ENCODE assay signal across 8 cellular contexts in the genomic region with DNA sequence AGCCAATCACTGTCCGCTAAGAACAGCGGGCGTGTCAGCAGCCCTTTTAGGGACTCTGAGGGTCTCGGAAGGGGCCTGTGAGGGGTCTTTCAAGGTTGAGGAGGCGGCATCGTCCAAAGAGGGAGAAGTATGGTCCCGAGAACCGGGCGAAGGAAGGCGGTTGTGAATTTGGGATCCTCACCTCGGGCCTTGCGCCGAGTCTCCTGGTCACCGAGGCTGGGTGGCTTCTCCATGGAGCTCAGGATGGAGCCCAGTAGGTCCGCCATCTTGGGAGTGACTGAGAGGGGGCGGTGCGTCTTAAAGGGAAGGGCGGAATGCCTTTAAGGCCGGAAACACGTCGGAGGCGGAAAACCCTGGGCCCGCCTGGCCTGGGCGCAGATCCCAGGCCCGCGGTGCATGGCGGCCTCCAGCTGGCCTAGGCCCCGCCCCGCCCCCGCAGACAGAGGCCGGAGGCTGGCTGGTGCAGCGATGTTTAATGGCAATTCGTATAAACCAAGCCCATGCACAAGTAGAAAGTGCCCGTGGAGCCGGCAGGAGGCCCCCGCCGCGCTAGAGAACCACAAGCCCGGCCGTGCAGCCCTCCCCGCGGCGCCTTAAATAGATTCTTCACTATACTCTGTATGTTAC.
A peak's percentile ranks its signal among the peaks of the same experiment; 100 is the strongest.
DNase-seq lines count a peak whose midpoint lies in the region; TF ChIP-seq lines count a peak whose summit lies in the region.

A gene with protein sequence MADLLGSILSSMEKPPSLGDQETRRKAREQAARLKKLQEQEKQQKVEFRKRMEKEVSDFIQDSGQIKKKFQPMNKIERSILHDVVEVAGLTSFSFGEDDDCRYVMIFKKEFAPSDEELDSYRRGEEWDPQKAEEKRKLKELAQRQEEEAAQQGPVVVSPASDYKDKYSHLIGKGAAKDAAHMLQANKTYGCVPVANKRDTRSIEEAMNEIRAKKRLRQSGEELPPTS (minus strand): TSS at position 279 of the 627 bp plus-strand sequence. CDS start 13 bp downstream, at position 266.

- H3K4me1 ChIP-seq in MM.1S (ENCODE audit: low read length) (peaks cover 12% of the 10 kb centered on the region; the same call in 1 of the 2 replicates), neuron (ENCODE audit: insufficient read depth, low read length) (peaks cover 20% of the 10 kb centered on the region)

- H3K9me3 ChIP-seq in MM.1S (replicated peaks; ENCODE audit: insufficient read depth, low read length) (no peaks in the 10 kb centered on the region), neuron (ENCODE audit: low read length) (no peaks in the 10 kb centered on the region)

- no peaks in the 10 kb centered on the region for H3K36me3 ChIP-seq in MM.1S (replicated peaks; ENCODE audit: insufficient read depth, low read length)
- peaks cover 3% of the 10 kb centered on the region for H3K36me3 ChIP-seq in neuron (ENCODE audit: insufficient read depth, low read length)

- peak within 1 kb of the TSS; percentile 86 for H3K9ac ChIP-seq in MM.1S (ENCODE audit: low read length)

- H2AFZ ChIP-seq in MM.1S (ENCODE audit: low read length): peak within 1 kb of the TSS; percentile 76
- peak within 1 kb of the TSS; percentile 24 for H2AFZ ChIP-seq in neuron (ENCODE audit: low read depth, low read length)

- H3K27ac ChIP-seq in MM.1S (ENCODE audit: low read length): peak within 1 kb of the TSS; percentile 84

- H3K4me3 ChIP-seq in MM.1S (ENCODE audit: low read length): peak within 1 kb of the TSS; percentile 84
- H3K4me3 ChIP-seq in foreskin fibroblast (ENCODE audit: low read depth in 1 of 2, low read length in 2 of 2): peak within 1 kb of the TSS; percentile 69 to 91
- peak within 1 kb of the TSS; percentile 92 for H3K4me3 ChIP-seq in neuron (ENCODE audit: low read length)

- DNase-seq in GDM1 (lab: John Stamatoyannopoulos, UW): peak; percentile 95
- DNase-seq in HCEC 1CT: peak; percentile 95
- peak; percentile 94 for DNase-seq in MM.1S
- peak; percentile 94 for DNase-seq in SIG-M5 treated with dmso at 0.1 percent for 504 hours (lab: John Stamatoyannopoulos, UW; ENCODE audit: unreplicated experiment)
- DNase-seq in activated gamma-delta T cell treated with Interleukin-2 at 50 U/mL for 16 hours: peak; percentile 92
- DNase-seq in foreskin fibroblast: peak; percentile 97 to 99
- DNase-seq in stromal cell of bone marrow (ENCODE audit: low read depth): peak; percentile 91

- H3K27me3 ChIP-seq in MM.1S (replicated peaks; ENCODE audit: insufficient read depth, low read length) (no peaks in the 10 kb centered on the region), neuron (ENCODE audit: insufficient read depth, low read length) (no peaks in the 10 kb centered on the region)

- TF ChIP-seq CTCF in MM.1S (IDR thresholded peaks at IDR 0.05; ENCODE audit: low read length) (no peak), foreskin fibroblast (IDR thresholded peaks at IDR 0.05; ENCODE audit: low read depth, low read length) (peak; percentile 6)

- peak within 1 kb of the TSS; percentile 96 for H3K4me2 ChIP-seq in MM.1S (ENCODE audit: low read depth, low read length)

- H3K79me2 ChIP-seq in MM.1S (ENCODE audit: low read length): peaks cover 25% of the 10 kb centered on the region

- peaks cover 12% of the 10 kb centered on the region; the same call in 1 of the 2 replicates for H3F3A ChIP-seq in MM.1S (ENCODE audit: insufficient read depth, low read length)

- H3K9me2 ChIP-seq in MM.1S (replicated peaks; ENCODE audit: insufficient read depth, low read length): no peaks in the 10 kb centered on the region

- no peaks in the 10 kb centered on the region for H4K20me1 ChIP-seq in MM.1S (ENCODE audit: insufficient read depth, low read length)

Comparison
In these comparisons a context has a peak if more than half of its experiments do, and no peak if none do; other contexts are left out.
1. Peak in every context shown above with its lines: DNase-seq, H3K4me3 ChIP-seq and H3K27ac ChIP-seq.